In the genomic region with DNA sequence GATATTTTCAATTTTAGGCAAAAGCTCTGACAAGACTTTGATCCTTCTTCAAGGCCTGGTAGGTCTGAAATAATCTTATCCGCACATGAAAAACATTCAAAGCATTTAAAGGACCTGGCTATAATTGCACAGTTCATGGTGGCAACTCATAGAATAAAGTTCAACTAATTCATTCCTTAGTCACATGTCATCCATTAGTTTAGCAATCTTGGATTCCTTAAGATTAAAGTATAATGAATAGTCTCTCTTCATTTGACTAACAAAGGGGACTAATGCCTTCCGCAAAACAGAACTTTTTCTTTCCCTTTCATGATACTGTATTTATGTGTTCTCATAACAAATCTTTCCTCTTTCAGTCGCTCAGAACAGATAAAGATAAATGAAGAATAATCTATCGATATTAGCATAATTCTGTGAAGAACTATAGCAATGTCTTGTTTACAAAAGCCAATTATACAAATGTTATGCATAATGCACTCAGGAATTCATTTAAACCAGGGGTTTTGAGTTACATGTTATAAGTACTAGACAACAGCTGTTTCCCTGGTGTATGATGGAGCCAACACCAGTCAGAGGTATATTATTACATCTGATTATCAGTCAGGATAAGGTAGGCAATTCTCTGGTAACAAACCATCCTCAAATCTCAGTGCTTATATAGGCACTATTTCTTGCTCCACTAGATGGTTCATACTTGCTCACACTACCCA, we compare ENCODE assay signal across 19 cellular contexts.
DNase-seq lines count a peak whose midpoint lies in the region; ATAC-seq, FAIRE-seq and TF ChIP-seq lines count a peak whose summit lies in the region.
"Had no signal": no experiment of that assay in that cellular context is flagged by ENCODE, and none has a peak within 500 bp of the region (broad histone marks: within the 10 kb centered on the region; RNA-seq: fewer than 3 reads in every experiment).

No MANE protein-coding gene starts in this region.

- H3K4me1 Mint-ChIP-seq in Caco-2 (ENCODE audit: low read depth, unreplicated experiment), result no peaks in the 10 kb centered on the region

- H3K9me3 Mint-ChIP-seq in Caco-2 (ENCODE audit: unreplicated experiment), result peaks cover 2% of the 10 kb centered on the region
- H3K9me3 Mint-ChIP-seq: CD8-positive, alpha-beta memory T cell had no signal

- TF ChIP-seq CTCF in A673 (conservative IDR thresholded peaks at IDR 0.05; ENCODE audit: low read depth, low read length) (no peak), GM13977 (IDR thresholded peaks at IDR 0.05; ENCODE audit: extremely low read depth, insufficient read depth, missing control alignments) (no peak), Caco-2 (IDR thresholded peaks at IDR 0.05; ENCODE audit: insufficient read depth in 1 of 2, low read depth in 1 of 2, low read length in 1 of 2, severe bottlenecking in 1 of 2, unreplicated experiment in 1 of 2) (no peak)

- H3K4me1 ChIP-seq in A673 (ENCODE audit: insufficient read depth, low read length, poor library complexity, severe bottlenecking) (peaks cover 24% of the 10 kb centered on the region), Caco-2 (no peaks in the 10 kb centered on the region)
- H3K4me1 ChIP-seq: BE2C had no signal

- CTCF ChIA-PET in A673 (lab: Charles Lee), result no interaction called here
- CTCF ChIA-PET in Caco-2 (lab: Charles Lee), result no interaction called here

- no peaks in the 10 kb centered on the region for H3K27me3 ChIP-seq in A673 (replicated peaks; ENCODE audit: insufficient read depth, low read depth, low read length, poor library complexity)
- H3K27me3 ChIP-seq in Caco-2 (replicated peaks; ENCODE audit: control insufficient read depth, insufficient read depth, low read length), result no peaks in the 10 kb centered on the region
- H3K27me3 ChIP-seq: BE2C, MG63 had no signal

- POLR2A ChIA-PET in A673 (lab: Charles Lee; ENCODE audit: low non-redundant PET), result no interaction called here
- POLR2A ChIA-PET in Caco-2 (lab: Charles Lee), result no interaction called here

- no peak for TF ChIP-seq POLR2A in H54 (IDR thresholded peaks at IDR 0.05; ENCODE audit: low read depth, low read length)

- DNase-seq in A673 (ENCODE audit: low spot score), result peak; percentile 68
- DNase-seq in H54 (ENCODE audit: insufficient read length, low spot score), result no peak
- peak; percentile 0 for DNase-seq in cerebellar cortex (ENCODE audit: low spot score)
- peak; percentile 0 for DNase-seq in left kidney (ENCODE audit: low read depth, low spot score)
- no peak for DNase-seq in GM13977 (ENCODE audit: low spot score)
- DNase-seq in ureter (ENCODE audit: low spot score), result no peak
- DNase-seq in Caco-2, result no peak
- DNase-seq: ACHN; BE2C; CD8-positive, alpha-beta memory T cell; DMS 273 treated with DMSO at 0.1 percent for 48 hours; KG1; MG63; NCI-H1105; NCI-H1694 treated with DMSO at 0.1 percent for 48 hours; NCI-H69; NK-92 treated with Interleukin-12 subunit alpha and Interleukin-12 subunit beta, amount 100 ng/mL, for 24 hours; OCI-M1 had no signal

- H3K27ac ChIP-seq in A673 (ENCODE audit: low read depth, low read length, poor library complexity, severe bottlenecking), result no peak overlapping the region

- H3K4me3 Mint-ChIP-seq in Caco-2 (ENCODE audit: unreplicated experiment), result no peak overlapping the region
- H3K4me3 Mint-ChIP-seq: CD8-positive, alpha-beta memory T cell had no signal

- FAIRE-seq in H54 (lab: Jason Lieb, UNC), result peak; percentile 33

- BruUV-seq in A673 (replicated peaks; lab: Mats Ljungman, UMichigan), result no TSS peak
- BruUV-seq in Caco-2 (replicated peaks; lab: Mats Ljungman, UMichigan), result no TSS peak

- no peak overlapping the region for H3K4me3 ChIP-seq in A673 (ENCODE audit: low read depth, low read length, poor library complexity, severe bottlenecking)
- H3K4me3 ChIP-seq in Caco-2 (ENCODE audit: low read depth, low read length), result no peak overlapping the region
- H3K4me3 ChIP-seq: MG63 had no signal

- intact Hi-C loops in A673 (cut with micrococcal nuclease; ENCODE audit: unreplicated experiment), result no loop called here
- intact Hi-C loops in Caco-2 (cut with micrococcal nuclease; ENCODE audit: unreplicated experiment), result no loop called here

- no peak for ATAC-seq in GM21526 (IDR thresholded peaks at IDR 0.05; ENCODE audit: low FRiP score, unreplicated experiment)

- no peaks in the 10 kb centered on the region for H3K36me3 ChIP-seq in A673 (ENCODE audit: insufficient read depth, low read length, poor library complexity, severe bottlenecking)
- no peaks in the 10 kb centered on the region for H3K36me3 ChIP-seq in Caco-2 (ENCODE audit: control insufficient read depth, insufficient read depth, low read length)
- H3K36me3 ChIP-seq: BE2C, MG63 had no signal

- H3K27ac Mint-ChIP-seq in Caco-2 (ENCODE audit: unreplicated experiment), result no peak overlapping the region

- H3K9me3 ChIP-seq in A673 (ENCODE audit: low read depth, low read length, poor library complexity, severe bottlenecking) (peaks cover 32% of the 10 kb centered on the region), Caco-2 (peaks cover 2% of the 10 kb centered on the region; the same call in 1 of the 2 replicates)
- H3K9me3 ChIP-seq: BE2C, MG63 had no signal

- in situ Hi-C loops in GM13977 (cut with MboI; ENCODE audit: low pct_unique_long_range_greater_than_20kb, low sequenced_read_pairs, unreplicated experiment), result no loop called here

- H3K36me3 Mint-ChIP-seq in Caco-2 (ENCODE audit: insufficient read depth, unreplicated experiment), result no peaks in the 10 kb centered on the region
- H3K36me3 Mint-ChIP-seq: CD8-positive, alpha-beta memory T cell had no signal

- H3K27me3 Mint-ChIP-seq in Caco-2 (ENCODE audit: insufficient read depth, unreplicated experiment), result peaks cover 4% of the 10 kb centered on the region

Comparison
In these comparisons a context has a peak if more than half of its experiments do, and no peak if none do; other contexts are left out.
1. DNase-seq: peak in A673 (single experiment), cerebellar cortex (single experiment) and left kidney (single experiment); none in H54 (single experiment), GM13977 (single experiment), ureter (single experiment) and Caco-2 (0 of 2).